Comparison of ENCODE assay signal across 29 cellular contexts in the genomic region with DNA sequence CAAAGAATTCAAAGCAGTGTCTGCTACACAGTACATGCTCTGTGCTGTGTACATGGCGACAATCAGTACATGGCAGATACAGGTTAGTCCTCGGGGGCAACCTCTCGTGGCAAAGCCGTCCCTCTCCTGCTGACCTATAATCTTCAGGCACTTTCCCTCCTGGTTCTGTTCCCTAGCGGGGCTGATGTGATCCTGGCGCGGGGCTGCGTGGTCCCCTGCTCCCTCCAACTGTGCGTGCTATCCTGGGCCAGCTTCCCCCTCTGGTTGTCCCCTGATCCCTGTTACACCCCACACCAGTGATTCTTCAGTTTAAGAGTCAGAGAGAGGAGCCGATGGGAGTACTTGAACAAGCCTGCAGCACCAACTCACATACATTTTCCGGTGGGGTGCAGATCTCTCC. TPM values are rescaled to one million over a fixed set of nuclear protein-coding genes. Genes with fewer than 3 reads are reported as not detected.
"Had no signal": no experiment of that assay in that cellular context is flagged by ENCODE, and none has a peak within 500 bp of the region (broad histone marks: within the 10 kb centered on the region; RNA-seq: fewer than 3 reads in every experiment).

No MANE protein-coding gene starts in this region.

- ATAC-seq: gastrocnemius medialis; heart right ventricle; mucosa of descending colon; naive thymus-derived CD8-positive, alpha-beta T cell; psoas muscle had no signal

- FAIRE-seq: endometrium, islet of Langerhans had no signal

- H3K36me3 ChIP-seq: colonic mucosa, esophagus muscularis mucosa, gastrocnemius medialis, heart right ventricle, neutrophil, sigmoid colon, tibial artery, upper lobe of left lung, uterus had no signal

- H3K9me3 Mint-ChIP-seq: naive thymus-derived CD8-positive, alpha-beta T cell had no signal

- H3K27ac Mint-ChIP-seq: naive thymus-derived CD8-positive, alpha-beta T cell had no signal

- H3K9me3 ChIP-seq: colonic mucosa, esophagus muscularis mucosa, gastrocnemius medialis, heart right ventricle, mucosa of descending colon, neutrophil, psoas muscle, sigmoid colon, tibial artery, upper lobe of left lung, uterus had no signal

- H3K36me3 Mint-ChIP-seq: naive thymus-derived CD8-positive, alpha-beta T cell had no signal

- H3K27ac ChIP-seq: colonic mucosa, epithelial cell of prostate, esophagus muscularis mucosa, gastrocnemius medialis, heart right ventricle, neutrophil, psoas muscle, sigmoid colon, skin epidermis, tibial artery, upper lobe of left lung, uterus had no signal

- H3K4me3 Mint-ChIP-seq: naive thymus-derived CD8-positive, alpha-beta T cell had no signal

- H3K4me1 ChIP-seq: colonic mucosa, esophagus muscularis mucosa, gastrocnemius medialis, psoas muscle, sigmoid colon, tibial artery, uterus had no signal

- H3K4me3 ChIP-seq: colonic mucosa, esophagus muscularis mucosa, gastrocnemius medialis, heart right ventricle, mucosa of descending colon, psoas muscle, sigmoid colon, skin epidermis, tibial artery, upper lobe of left lung, uterus had no signal

- H3K27me3 ChIP-seq: colonic mucosa, neutrophil, upper lobe of left lung had no signal

- DNase-seq: colonic mucosa; effector CD4-positive, alpha-beta T cell; gastrocnemius medialis; heart right ventricle; hypothalamus; kidney glomerular epithelial cell; mammary epithelial cell; mucosa of descending colon; naive thymus-derived CD8-positive, alpha-beta T cell; psoas muscle; retina; sigmoid colon; stimulated activated naive CD4-positive, alpha-beta T cell; tibial artery; uterus had no signal

RNA-seq across cellular contexts. Expression of a gene that starts 12.1 kb away (rescaled TPM):
- total RNA-seq: colonic mucosa; dermis microvascular lymphatic vessel endothelial cell; fibroblast of villous mesenchyme; mammary epithelial cell; mesenteric fat pad; naive thymus-derived CD8-positive, alpha-beta T cell; osteoblast had no signal
- polyA plus RNA-seq: mammary epithelial cell had no signal

RNA-seq across cellular contexts. Expression of a gene that starts 21.7 kb away (rescaled TPM):
- total RNA-seq: cerebellum, colonic mucosa, esophagus muscularis mucosa, fibroblast of villous mesenchyme, gastrocnemius medialis, mesenteric fat pad, mucosa of descending colon, osteoblast, temporal lobe had no signal
- polyA plus RNA-seq: mammary epithelial cell, psoas muscle had no signal

RNA-seq across cellular contexts. Expression of a gene that starts 25.0 kb away (rescaled TPM):
- total RNA-seq: cerebellum, fibroblast of villous mesenchyme, osteoblast, temporal lobe had no signal

RNA-seq across cellular contexts. Expression of a gene that starts 43.7 kb away (rescaled TPM):
- total RNA-seq: cerebellum; colonic mucosa; dermis microvascular lymphatic vessel endothelial cell; esophagus muscularis mucosa; fibroblast of villous mesenchyme; gastrocnemius medialis; heart right ventricle; liver; mammary epithelial cell; mesenteric fat pad; mucosa of descending colon; naive thymus-derived CD8-positive, alpha-beta T cell; osteoblast; psoas muscle; sigmoid colon; temporal lobe had no signal
- polyA plus RNA-seq: heart right ventricle; liver; mammary epithelial cell; naive thymus-derived CD8-positive, alpha-beta T cell; psoas muscle had no signal
